8 cellular contexts compared by ENCODE assay signal in the genomic region with DNA sequence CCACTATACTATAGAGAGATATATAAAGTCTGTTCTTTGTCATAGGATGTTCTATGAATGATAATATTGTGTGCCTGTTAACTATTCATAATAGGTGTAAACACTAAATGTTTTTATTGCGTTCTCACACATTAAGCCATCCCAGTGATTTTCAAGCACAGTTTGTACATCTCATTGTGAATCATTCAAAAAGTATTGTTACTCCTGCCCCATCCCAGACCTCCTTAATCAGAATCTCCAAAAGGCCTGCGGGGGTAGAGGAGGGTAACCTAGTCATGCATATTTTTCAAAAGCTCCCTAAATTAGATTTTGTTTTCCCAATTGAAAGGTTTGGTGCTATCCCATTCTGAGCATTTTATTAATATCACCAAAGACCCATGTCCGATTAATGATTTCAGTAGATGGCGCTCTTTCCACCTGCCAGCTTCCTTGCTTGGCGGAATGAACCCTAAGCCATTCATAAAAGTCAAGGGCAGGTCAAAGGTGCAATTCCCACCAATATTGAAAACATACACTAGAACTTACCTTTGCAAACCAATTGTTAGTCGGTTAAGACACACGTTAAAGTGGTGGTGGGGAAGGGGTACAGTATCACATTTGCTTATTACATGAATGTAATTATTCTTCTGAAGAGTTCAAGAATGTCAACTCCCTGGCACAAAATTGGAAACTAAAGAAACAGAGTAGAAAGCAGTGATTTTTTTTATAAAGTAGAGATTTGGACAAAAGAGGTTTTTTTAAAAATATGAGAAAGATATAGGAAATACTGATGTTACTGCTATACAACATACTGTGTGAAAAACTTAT. TPM values are rescaled to one million over a fixed set of nuclear protein-coding genes. Genes with fewer than 3 reads are reported as not detected.
A peak's percentile ranks its signal among the peaks of the same experiment; 100 is the strongest.
DNase-seq lines count a peak whose midpoint lies in the region; ATAC-seq, FAIRE-seq and TF ChIP-seq lines count a peak whose summit lies in the region.

No MANE protein-coding gene starts in this region.

- H3F3A ChIP-seq in PC-9 (ENCODE audit: insufficient read depth, low read depth) = no peaks in the 10 kb centered on the region

- peaks cover 16% of the 10 kb centered on the region for H3K4me1 ChIP-seq in A673 (ENCODE audit: insufficient read depth, low read length, poor library complexity, severe bottlenecking)
- H3K4me1 ChIP-seq in PC-9 (replicated peaks; ENCODE audit: insufficient read depth) = no peaks in the 10 kb centered on the region

- H3K27me3 ChIP-seq in A673 (replicated peaks; ENCODE audit: insufficient read depth, low read depth, low read length, poor library complexity) (no peaks in the 10 kb centered on the region), PC-9 (ENCODE audit: insufficient read depth, low read depth) (no peaks in the 10 kb centered on the region), brain microvascular endothelial cell (replicated peaks) (no peaks in the 10 kb centered on the region)

- H4K20me1 ChIP-seq in PC-9 (ENCODE audit: insufficient read depth) = no peaks in the 10 kb centered on the region

- DNase-seq in A673 (ENCODE audit: low spot score) (peak; percentile 47), GM12891 (ENCODE audit: insufficient read length, low spot score) (no peak), PC-9 (no peak), brain microvascular endothelial cell (no peak), left colon (peak in 1 of 2 donors; percentile 24), superior temporal gyrus (ENCODE audit: extremely low spot score) (peak; percentile 84), LoVo (ENCODE audit: low spot score) (no peak)

- H2AFZ ChIP-seq in PC-9 = no peak overlapping the region

- H3K9me2 ChIP-seq in PC-9 (ENCODE audit: insufficient read depth) = no peaks in the 10 kb centered on the region

- H3K4me2 ChIP-seq in PC-9 = no peak overlapping the region

- in situ Hi-C loops in brain microvascular endothelial cell (cut with HindIII; ENCODE audit: low pct_ligation_motif_present, low sequenced_read_pairs) = no loop called here

- no TSS peak for BruUV-seq in A673 (replicated peaks; lab: Mats Ljungman, UMichigan)
- BruUV-seq in PC-9 (replicated peaks; lab: Mats Ljungman, UMichigan) = no TSS peak

- POLR2A ChIA-PET in A673 (lab: Charles Lee; ENCODE audit: low non-redundant PET) = no interaction called here
- POLR2A ChIA-PET in PC-9 (lab: Charles Lee; ENCODE audit: unreplicated experiment) = no interaction called here

- no peak for TF ChIP-seq POLR2A in GM12891 (IDR thresholded peaks at IDR 0.05; ENCODE audit: low read depth, low read length)

- peak; percentile 71 for FAIRE-seq in GM12891 (lab: Jason Lieb, UNC)

- H3K79me2 ChIP-seq in PC-9 (ENCODE audit: low read depth) = no peaks in the 10 kb centered on the region

- CTCF ChIA-PET in A673 (lab: Charles Lee) (interaction anchor here (0.9 kb wide), 1 partner anchor 526 kb away, joined by 3 read pairs; no protein-coding TSS in a partner anchor), PC-9 (lab: Charles Lee) (no interaction called here)

- H3K4me3 ChIP-seq in A673 (ENCODE audit: low read depth, low read length, poor library complexity, severe bottlenecking) (no peak overlapping the region), PC-9 (no peak overlapping the region), brain microvascular endothelial cell (ENCODE audit: low read depth, low read length) (no peak overlapping the region)

- peak; percentile 83 for TF ChIP-seq CTCF in A673 (conservative IDR thresholded peaks at IDR 0.05; ENCODE audit: low read depth, low read length)
- peak; percentile 51; the same call in 1 of the 2 replicates for TF ChIP-seq CTCF in PC-9 (conservative IDR thresholded peaks at IDR 0.05)
- TF ChIP-seq CTCF in brain microvascular endothelial cell (IDR thresholded peaks at IDR 0.05; ENCODE audit: low read depth, low read length, missing control alignments) = peak; percentile 73

- H3K27ac ChIP-seq in A673 (ENCODE audit: low read depth, low read length, poor library complexity, severe bottlenecking) (no peak overlapping the region), PC-9 (no peak overlapping the region), brain microvascular endothelial cell (no peak overlapping the region)

- ATAC-seq in left colon (peak; percentile 64), HG03571 (IDR thresholded peaks at IDR 0.05; ENCODE audit: unreplicated experiment) (no peak)

- H3K36me3 ChIP-seq in A673 (ENCODE audit: insufficient read depth, low read length, poor library complexity, severe bottlenecking) (no peaks in the 10 kb centered on the region), PC-9 (ENCODE audit: low read depth) (no peaks in the 10 kb centered on the region), brain microvascular endothelial cell (replicated peaks) (no peaks in the 10 kb centered on the region)

- intact Hi-C loops in A673 (cut with micrococcal nuclease; ENCODE audit: unreplicated experiment) (loop anchor here (1.0 to 10.0 kb wide), 2 partner anchors 214 to 330 kb away; no protein-coding TSS in a partner anchor), PC-9 (cut with micrococcal nuclease; ENCODE audit: unreplicated experiment) (loop anchor here (5.0 kb wide), 1 partner anchor 174 kb away; no protein-coding TSS in a partner anchor), left colon (cut with DNase I, micrococcal nuclease) (loop anchor here in 1 of 2 donors (2.0 kb wide), 1 partner anchor 332 kb away; no protein-coding TSS in a partner anchor)

- H3K9me3 ChIP-seq in A673 (ENCODE audit: low read depth, low read length, poor library complexity, severe bottlenecking) (no peaks in the 10 kb centered on the region), PC-9 (ENCODE audit: insufficient read depth, low read depth) (no peaks in the 10 kb centered on the region)

TF ChIP-seq in GM12891, 5 proteins besides CTCF, POLR2A, EP300 and RAD21:
- TF ChIP-seq SPI1 (IDR thresholded peaks at IDR 0.05; ENCODE audit: low read depth, low read length) (no peak), PAX5 (IDR thresholded peaks at IDR 0.05; ENCODE audit: insufficient read depth, low read length, severe bottlenecking) (no peak), POU2F2 (IDR thresholded peaks at IDR 0.05; ENCODE audit: low read depth, low read length) (no peak), POLR2AphosphoS5 (IDR thresholded peaks at IDR 0.05; ENCODE audit: low read depth, low read length) (no peak), TAF1 (IDR thresholded peaks at IDR 0.05; ENCODE audit: low read depth, low read length) (no peak)
TF ChIP-seq in GM12891: peak in this region for 0.

RNA-seq across cellular contexts. Expression of gene TET2, which starts 5.8 kb away (rescaled TPM):
- 22.8 and 25.7 TPM in 2 replicates for total RNA-seq in A673 (2021)
- 7.3 TPM for polyA plus RNA-seq in GM12891 (2012; ENCODE audit: low read depth, missing spikeins)
- total RNA-seq in PC-9 (2021) = 5.2 and 6.6 TPM in 2 replicates
- total RNA-seq in left colon = 10 to 100 TPM; 30.8 to 31.2 TPM

Comparison
In these comparisons a context has a peak if more than half of its experiments do, and no peak if none do; other contexts are left out.
1. DNase-seq: peak in A673 (single experiment) and superior temporal gyrus (single experiment); none in GM12891 (single experiment), PC-9 (0 of 2), brain microvascular endothelial cell (single experiment) and LoVo (single experiment).
2. Peak in every context shown above with its lines, with median percentiles within 50 percentile points of each other: CTCF ChIP-seq.